ENCODE assay signal across 1 cellular context in the genomic region with DNA sequence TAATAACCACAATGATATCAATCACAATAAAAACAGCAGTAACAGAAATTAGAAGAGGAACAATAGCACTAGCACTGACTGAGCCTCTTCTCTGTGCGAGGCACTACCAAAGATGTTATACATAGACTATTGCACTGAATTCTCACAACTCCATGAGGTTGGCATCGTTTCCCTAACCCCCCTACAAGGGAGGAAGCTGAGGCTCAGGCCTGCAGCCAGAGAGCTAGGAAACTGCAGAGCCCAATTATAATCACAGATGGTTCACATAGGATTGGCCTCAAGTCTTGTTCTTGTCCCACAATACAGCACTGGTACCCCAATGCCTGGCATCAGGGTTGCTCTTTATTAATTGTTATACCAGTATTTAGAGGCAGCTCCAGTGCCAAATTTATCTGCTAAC.
TF ChIP-seq lines count a peak whose summit lies in the region.

No MANE protein-coding gene starts in this region.

TF ChIP-seq in GM23338, 12 proteins besides CTCF, POLR2A, EP300 and RAD21 (continued from another document):
- no peak for TF ChIP-seq ZNF462 (CRISPR knock-in tag; IDR thresholded peaks at IDR 0.05)
- TF ChIP-seq JUNB (IDR thresholded peaks at IDR 0.05; ENCODE audit: unreplicated experiment): no peak
- no peak for TF ChIP-seq ZNF331 (CRISPR knock-in tag; IDR thresholded peaks at IDR 0.05; ENCODE audit: low read depth)
- TF ChIP-seq EZH2 (IDR thresholded peaks at IDR 0.05; ENCODE audit: low read depth, unreplicated experiment): no peak
- TF ChIP-seq NANOG (IDR thresholded peaks at IDR 0.05; ENCODE audit: borderline replicate concordance): no peak
